ENCODE assay signal across 9 cellular contexts in the genomic region with DNA sequence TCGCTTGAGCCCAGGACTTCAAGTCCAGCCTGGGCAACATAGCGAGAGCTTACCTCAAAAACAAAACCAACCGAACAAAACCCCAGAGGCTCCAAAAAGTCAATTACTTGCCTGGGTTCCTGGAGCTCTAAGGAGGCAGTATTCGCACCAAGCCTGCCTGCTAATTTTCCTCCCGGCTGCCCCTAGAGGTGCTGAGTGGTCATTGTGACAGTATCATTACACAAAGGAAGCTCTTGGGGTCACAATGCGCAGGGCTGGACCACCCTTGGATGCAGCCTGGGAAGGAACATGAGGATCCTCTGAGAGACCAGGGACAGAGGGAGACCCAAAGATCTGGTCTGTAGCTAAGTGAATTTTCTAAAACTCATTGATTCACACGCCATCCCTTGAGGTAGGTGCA. TPM values are rescaled to one million over a fixed set of nuclear protein-coding genes. Genes with fewer than 3 reads are reported as not detected.
DNase-seq lines count a peak whose midpoint lies in the region; ATAC-seq and TF ChIP-seq lines count a peak whose summit lies in the region.
"Had no signal": no experiment of that assay in that cellular context is flagged by ENCODE, and none has a peak within 500 bp of the region (broad histone marks: within the 10 kb centered on the region; RNA-seq: fewer than 3 reads in every experiment).

No MANE protein-coding gene starts in this region.

- intact Hi-C loops in CD14-positive monocyte (cut with micrococcal nuclease), result no loop called here

- peak in 1 of 2 donors; percentile 26 for TF ChIP-seq RAD21 in liver (IDR thresholded peaks at IDR 0.05)

- no peaks in the 10 kb centered on the region for H3K36me3 ChIP-seq in liver (ENCODE audit: control insufficient read depth in 4 of 4, insufficient read depth in 3 of 4, low read depth in 1 of 4, low read length in 3 of 4)
- H3K36me3 ChIP-seq: adrenal gland had no signal

- H3K4me3 Mint-ChIP-seq in CD14-positive monocyte, result no peak overlapping the region

- DNase-seq in CD14-positive monocyte (ENCODE audit: low spot score) (no peak), HFF-Myc (ENCODE audit: extremely low read depth, low read depth) (no peak), HuH-7 (ENCODE audit: low spot score) (no peak), COLO668 (lab: John Stamatoyannopoulos, UW; ENCODE audit: unreplicated experiment) (no peak)
- DNase-seq: adrenal gland had no signal

- no peaks in the 10 kb centered on the region for H3K36me3 Mint-ChIP-seq in CD14-positive monocyte

- peaks cover 0 to 12% (median 7%) of the 10 kb centered on the region in 7 donors for H3K9me3 Mint-ChIP-seq in CD14-positive monocyte

- 67% methylated on average over 7 of the region's 7 CpGs for WGBS in liver

- H3K27ac Mint-ChIP-seq in CD14-positive monocyte, result peak overlapping the region in 3 of 7 donors; percentile 4 to 23 (median 13)

- H3K27ac ChIP-seq in liver (ENCODE audit: low read depth in 1 of 2, low read length in 2 of 2), result no peak overlapping the region
- H3K27ac ChIP-seq: adrenal gland had no signal

- no peak overlapping the region for H3K9ac ChIP-seq in liver (ENCODE audit: low read depth in 1 of 2, low read length in 2 of 2)

- H3K4me1 Mint-ChIP-seq in CD14-positive monocyte, result peaks cover 55% of the 10 kb centered on the region

- H3K4me1 ChIP-seq in liver (ENCODE audit: control insufficient read depth in 4 of 4, insufficient read depth in 4 of 4, low read length in 3 of 4), result peaks cover 8 to 21% (median 18%) of the 10 kb centered on the region in 4 donors

- no peaks in the 10 kb centered on the region for H3K27me3 ChIP-seq in liver (ENCODE audit: control insufficient read depth in 4 of 4, insufficient read depth in 4 of 4, low read length in 3 of 4)
- H3K27me3 ChIP-seq: adrenal gland had no signal

- H3K9me3 ChIP-seq in liver (ENCODE audit: control insufficient read depth in 4 of 4, low read length in 3 of 4), result no peaks in the 10 kb centered on the region
- H3K9me3 ChIP-seq: adrenal gland had no signal

- no peak for ATAC-seq in HG03039 (IDR thresholded peaks at IDR 0.05; ENCODE audit: unreplicated experiment)
- ATAC-seq in HG02840 (IDR thresholded peaks at IDR 0.05; ENCODE audit: low FRiP score, unreplicated experiment), result no peak

- no peak overlapping the region for H3K4me3 ChIP-seq in HFF-Myc (replicated peaks; ENCODE audit: low read depth, low read length)
- no peak overlapping the region for H3K4me3 ChIP-seq in WI38 (ENCODE audit: low read depth, low read length)
- no peak overlapping the region for H3K4me3 ChIP-seq in liver (ENCODE audit: low read depth in 1 of 3, low read length in 3 of 3)
- H3K4me3 ChIP-seq: adrenal gland had no signal

- TF ChIP-seq CTCF in CD14-positive monocyte (IDR thresholded peaks at IDR 0.05) (peak; percentile 69), HFF-Myc (IDR thresholded peaks at IDR 0.05; ENCODE audit: low read depth, low read length, missing control alignments) (peak; percentile 43), WI38 (IDR thresholded peaks at IDR 0.05; ENCODE audit: low read depth, low read length) (peak; percentile 52), liver (IDR thresholded peaks at IDR 0.05; ENCODE audit: low read depth, low read length, missing input control) (peak; percentile 20)

- peaks cover 27 to 35% (median 28%) of the 10 kb centered on the region in 3 donors for H3K27me3 Mint-ChIP-seq in CD14-positive monocyte (ENCODE audit: low read depth in 3 of 3)

TF ChIP-seq in liver, 16 proteins besides CTCF, POLR2A, EP300 and RAD21:
- TF ChIP-seq, protein P1, sequence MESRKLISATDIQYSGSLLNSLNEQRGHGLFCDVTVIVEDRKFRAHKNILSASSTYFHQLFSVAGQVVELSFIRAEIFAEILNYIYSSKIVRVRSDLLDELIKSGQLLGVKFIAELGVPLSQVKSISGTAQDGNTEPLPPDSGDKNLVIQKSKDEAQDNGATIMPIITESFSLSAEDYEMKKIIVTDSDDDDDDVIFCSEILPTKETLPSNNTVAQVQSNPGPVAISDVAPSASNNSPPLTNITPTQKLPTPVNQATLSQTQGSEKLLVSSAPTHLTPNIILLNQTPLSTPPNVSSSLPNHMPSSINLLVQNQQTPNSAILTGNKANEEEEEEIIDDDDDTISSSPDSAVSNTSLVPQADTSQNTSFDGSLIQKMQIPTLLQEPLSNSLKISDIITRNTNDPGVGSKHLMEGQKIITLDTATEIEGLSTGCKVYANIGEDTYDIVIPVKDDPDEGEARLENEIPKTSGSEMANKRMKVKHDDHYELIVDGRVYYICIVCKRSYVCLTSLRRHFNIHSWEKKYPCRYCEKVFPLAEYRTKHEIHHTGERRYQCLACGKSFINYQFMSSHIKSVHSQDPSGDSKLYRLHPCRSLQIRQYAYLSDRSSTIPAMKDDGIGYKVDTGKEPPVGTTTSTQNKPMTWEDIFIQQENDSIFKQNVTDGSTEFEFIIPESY (IDR thresholded peaks at IDR 0.05), result no peak
- TF ChIP-seq, protein P2, sequence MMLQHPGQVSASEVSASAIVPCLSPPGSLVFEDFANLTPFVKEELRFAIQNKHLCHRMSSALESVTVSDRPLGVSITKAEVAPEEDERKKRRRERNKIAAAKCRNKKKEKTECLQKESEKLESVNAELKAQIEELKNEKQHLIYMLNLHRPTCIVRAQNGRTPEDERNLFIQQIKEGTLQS (IDR thresholded peaks at IDR 0.05), result no peak
- no peak for TF ChIP-seq FOXA2 (IDR thresholded peaks at IDR 0.05)
- TF ChIP-seq HNF4A (conservative IDR thresholded peaks at IDR 0.05), result no peak
- no peak for TF ChIP-seq RXRA (IDR thresholded peaks at IDR 0.05)
- no peak for TF ChIP-seq FOXA1 (IDR thresholded peaks at IDR 0.05)
- no peak for TF ChIP-seq YY1 (IDR thresholded peaks at IDR 0.05)
- no peak for TF ChIP-seq HNF4G (IDR thresholded peaks at IDR 0.05)
- TF ChIP-seq GABPA (IDR thresholded peaks at IDR 0.05 in 1 of 2, conservative IDR thresholded peaks at IDR 0.05 in 1 of 2), result no peak
- TF ChIP-seq, protein P3, sequence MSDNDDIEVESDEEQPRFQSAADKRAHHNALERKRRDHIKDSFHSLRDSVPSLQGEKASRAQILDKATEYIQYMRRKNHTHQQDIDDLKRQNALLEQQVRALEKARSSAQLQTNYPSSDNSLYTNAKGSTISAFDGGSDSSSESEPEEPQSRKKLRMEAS (IDR thresholded peaks at IDR 0.05), result no peak
- TF ChIP-seq SP1 (IDR thresholded peaks at IDR 0.05), result no peak
TF ChIP-seq in liver: peak in this region for 0.

RNA-seq across cellular contexts. Expression of a gene that starts 8.5 kb away (rescaled TPM):
- polyA plus RNA-seq in CD14-positive monocyte (1 to 10 TPM; 1.4 to 3.0 TPM), liver (10 to 100 TPM in 1 of 2 donors, 1 to 10 TPM in 1; 8.6 to 10.9 TPM)
- 1 to 10 TPM; 1.9 to 7.7 TPM for total RNA-seq in liver

RNA-seq across cellular contexts. Expression of a gene that starts 18.6 kb away (rescaled TPM):
- polyA plus RNA-seq in CD14-positive monocyte (1 to 10 TPM in 1 of 2 donors, under 1 TPM in 1; 0.41 to 1.0 TPM), liver (10 to 100 TPM; 15.6 to 18.2 TPM)
- total RNA-seq in liver, result 1 to 10 TPM; 5.7 to 9.5 TPM

RNA-seq across cellular contexts. Expression of a gene that starts 25.1 kb away (rescaled TPM):
- polyA plus RNA-seq in CD14-positive monocyte (10 to 100 TPM; 32.8 to 34.3 TPM), liver (10 to 100 TPM; 14.1 to 17.0 TPM)
- total RNA-seq in liver, result 10 to 100 TPM; 10.9 to 13.2 TPM

RNA-seq across cellular contexts. Expression of a gene that starts 38.2 kb away (rescaled TPM):
- 10 to 100 TPM; 11.2 to 14.4 TPM for polyA plus RNA-seq in CD14-positive monocyte
- total RNA-seq in liver, result 10 to 100 TPM; 33.0 to 68.4 TPM
- polyA plus RNA-seq in liver, result 10 to 100 TPM; 20.9 to 22.9 TPM

Comparison
In these comparisons a context has a peak if more than half of its experiments do, and no peak if none do; other contexts are left out.
1. RNA of a gene that starts 18.6 kb away (polyA plus RNA-seq): 15.6 to 18.2 TPM in liver; 0.41 to 1.0 TPM in CD14-positive monocyte; every median in the first group is over 4 times any median in the second.
2. Peak in every context shown above with its lines, with median percentiles within 50 percentile points of each other: CTCF ChIP-seq.